Comparison of ENCODE assay signal across 6 cellular contexts in genomic region chr15:31419820-31420219, GRCh38.
"Had no signal": no experiment of that assay in that cellular context is flagged by ENCODE, and none has a peak within 500 bp of the region (broad histone marks: within the 10 kb centered on the region; RNA-seq: fewer than 3 reads in every experiment).

No MANE protein-coding gene starts in this region.

- H3K27ac ChIP-seq: HL-60 had no signal

- H3K4me3 ChIP-seq: K562 had no signal

- DNase-seq: IMR-90, KBM-7, KG1 had no signal

- H3K27me3 Mint-ChIP-seq: IgD-negative memory B cell had no signal
